11 cellular contexts compared by ENCODE assay signal in the genomic region with DNA sequence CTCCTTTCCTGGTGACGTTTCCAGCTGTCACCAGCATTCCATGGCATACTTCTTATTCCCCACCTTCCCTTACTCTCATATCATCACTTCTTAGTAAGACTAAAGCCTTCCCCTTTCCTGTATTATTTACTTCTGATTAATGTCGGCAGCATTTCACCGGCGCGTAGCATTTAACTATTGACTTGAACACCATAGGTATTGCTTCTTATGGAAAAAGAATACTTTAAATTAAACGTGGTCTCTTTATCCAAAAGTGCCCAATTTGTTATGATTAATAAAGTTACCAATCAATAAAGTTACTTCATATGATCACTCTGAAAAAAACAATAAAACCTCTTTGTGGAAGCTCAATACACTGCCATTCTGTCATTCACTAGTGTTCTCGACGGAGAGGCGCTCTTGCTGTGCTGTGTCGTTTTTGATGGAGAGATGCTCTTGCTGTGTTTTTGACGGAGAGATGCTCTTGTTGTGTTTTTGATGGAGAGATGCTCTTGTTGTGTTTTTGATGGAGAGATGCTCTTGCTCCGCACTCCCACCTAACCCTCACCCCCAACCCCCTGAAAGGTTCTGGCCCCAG.
DNase-seq lines count a peak whose midpoint lies in the region; ATAC-seq and TF ChIP-seq lines count a peak whose summit lies in the region.
"Had no signal": no experiment of that assay in that cellular context is flagged by ENCODE, and none has a peak within 500 bp of the region (broad histone marks: within the 10 kb centered on the region; RNA-seq: fewer than 3 reads in every experiment).

No MANE protein-coding gene starts in this region.

- intact Hi-C loops in left ventricle myocardium inferior (cut with micrococcal nuclease) = loop anchor here (5.0 kb wide), 2 partner anchors 104 to 424 kb away; no protein-coding TSS in a partner anchor
- intact Hi-C loops in left ventricle myocardium superior (cut with micrococcal nuclease) = loop anchor here (5.0 kb wide), 1 partner anchor 104 kb away; no protein-coding TSS in a partner anchor
- intact Hi-C loops in vagina (cut with DNase I) = loop anchor here (5.0 kb wide), 1 partner anchor 419 kb away; the partner anchor contains the start of gene FAM43A

- H3K4me3 Mint-ChIP-seq in brain = peak overlapping the region; percentile 8 to 82 (median 44)
- H3K4me3 Mint-ChIP-seq in memory B cell = peak overlapping the region; percentile 52

- H3K27me3 ChIP-seq in left ventricle myocardium inferior (ENCODE audit: low read depth) (no peaks in the 10 kb centered on the region), vagina (no peaks in the 10 kb centered on the region)

- no peaks in the 10 kb centered on the region for H3K36me3 Mint-ChIP-seq in brain
- H3K36me3 Mint-ChIP-seq in memory B cell = no peaks in the 10 kb centered on the region
- H3K36me3 Mint-ChIP-seq: CD4-positive, CD25-positive, alpha-beta regulatory T cell had no signal

- H3K27me3 Mint-ChIP-seq in brain (no peaks in the 10 kb centered on the region), memory B cell (no peaks in the 10 kb centered on the region)
- H3K27me3 Mint-ChIP-seq: CD4-positive, CD25-positive, alpha-beta regulatory T cell had no signal

- H3K4me3 ChIP-seq in left ventricle myocardium inferior (peak overlapping the region; percentile 52), vagina (peak overlapping the region in 1 of 2 donors; percentile 25)

- TF ChIP-seq CTCF in left ventricle myocardium inferior (IDR thresholded peaks at IDR 0.05; ENCODE audit: borderline replicate concordance) (no peak), brain (conservative IDR thresholded peaks at IDR 0.05) (no peak), vagina (IDR thresholded peaks at IDR 0.05) (no peak)

- H3K27ac ChIP-seq in left ventricle myocardium inferior (replicated peaks) (no peak overlapping the region), vagina (peak overlapping the region; percentile 8)
- H3K27ac ChIP-seq: epithelial cell of prostate had no signal

- H3K4me1 Mint-ChIP-seq in brain (peaks cover 48% of the 10 kb centered on the region), memory B cell (peaks cover 22% of the 10 kb centered on the region)

- TF ChIP-seq POLR2A in vagina (IDR thresholded peaks at IDR 0.05) = no peak

- no peaks in the 10 kb centered on the region for H3K36me3 ChIP-seq in left ventricle myocardium inferior
- no peaks in the 10 kb centered on the region for H3K36me3 ChIP-seq in vagina

- DNase-seq in left ventricle myocardium inferior (no peak), left ventricle myocardium superior (no peak), memory B cell (ENCODE audit: low spot score in 2 of 2) (no peak), vagina (ENCODE audit: extremely low spot score in 2 of 2) (no peak), T1000 (lab: John Stamatoyannopoulos, UW) (no peak)
- DNase-seq in stimulated activated CD8-positive, alpha-beta memory T cell treated with anti-CD3 and anti-CD28 coated beads, Interleukin-4, amount 100 ng/mL, for 48 hours = no peak
- DNase-seq in stimulated activated CD4-positive, alpha-beta T cell treated with anti-CD3 and anti-CD28 coated beads, Interleukin-15, amount 100 ng/mL, for 24 hours = no peak
- DNase-seq: GOT3 had no signal

- no peak for ATAC-seq in left ventricle myocardium superior
- no peak for ATAC-seq in memory B cell (ENCODE audit: low read depth)

- H3K9me3 ChIP-seq in left ventricle myocardium inferior (replicated peaks) (no peaks in the 10 kb centered on the region), vagina (no peaks in the 10 kb centered on the region)

- H3K4me1 ChIP-seq in left ventricle myocardium inferior (peaks cover 35% of the 10 kb centered on the region), vagina (peaks cover 41% of the 10 kb centered on the region)

- H3K27ac Mint-ChIP-seq in brain (peak overlapping the region in 4 of 5 experiments; percentile 7 to 66 (median 42)), memory B cell (peak overlapping the region; percentile 1)

- H3K9me3 Mint-ChIP-seq in brain = peaks cover 0 to 2% (median 0%) of the 10 kb centered on the region in 5 experiments
- H3K9me3 Mint-ChIP-seq in memory B cell = no peaks in the 10 kb centered on the region
- H3K9me3 Mint-ChIP-seq: CD4-positive, CD25-positive, alpha-beta regulatory T cell had no signal
